ENCODE assay signal across 8 cellular contexts in genomic region chr18:5424903-5425302, GRCh38.
DNase-seq lines count a peak whose midpoint lies in the region; ATAC-seq, FAIRE-seq and TF ChIP-seq lines count a peak whose summit lies in the region.

No MANE protein-coding gene starts in this region.

- H3K27ac ChIP-seq in dorsolateral prefrontal cortex = peak overlapping the region in 1 of 59 donors; percentile 13
- no peak overlapping the region for H3K27ac ChIP-seq in gastroesophageal sphincter

- peak; percentile 83 for FAIRE-seq in D721Med (lab: Jason Lieb, UNC)
- FAIRE-seq in GM12891 (lab: Jason Lieb, UNC) = no peak

- H3K27me3 ChIP-seq in dorsolateral prefrontal cortex (no peaks in the 10 kb centered on the region), gastroesophageal sphincter (no peaks in the 10 kb centered on the region)

- 50 to 55% methylated on average over 4 of the region's 4 CpGs for WGBS in gastroesophageal sphincter (ENCODE audit: low coverage in 1 of 2), 2 donors

- peaks cover 0 to 12% of the 10 kb centered on the region in 2 donors for H3K36me3 ChIP-seq in gastroesophageal sphincter

- no peak for TF ChIP-seq POLR2A in gastroesophageal sphincter (IDR thresholded peaks at IDR 0.05)
- no peak for TF ChIP-seq POLR2A in GM12891 (IDR thresholded peaks at IDR 0.05; ENCODE audit: low read depth, low read length)

- DNase-seq in D721Med (ENCODE audit: insufficient read length, low spot score) = no peak
- peak; percentile 32 for DNase-seq in NCI-H345 treated with DMSO at 0.1 percent for 48 hours (lab: John Stamatoyannopoulos, UW; ENCODE audit: unreplicated experiment)
- no peak for DNase-seq in dorsolateral prefrontal cortex
- DNase-seq in pons (ENCODE audit: low spot score) = peak; percentile 72
- DNase-seq in GM12891 (ENCODE audit: insufficient read length, low spot score) = no peak
- no peak for DNase-seq in activated CD4-positive, alpha-beta T cell treated with anti-CD3 and anti-CD28 coated beads for 48 hours

- TF ChIP-seq EP300 in gastroesophageal sphincter (IDR thresholded peaks at IDR 0.05) = no peak

- ATAC-seq in GM21390 (IDR thresholded peaks at IDR 0.05; ENCODE audit: unreplicated experiment) (peak; percentile 61), gastroesophageal sphincter (no peak)

- intact Hi-C loops in dorsolateral prefrontal cortex (cut with DNase I) = no loop called here

- H3K4me3 ChIP-seq in dorsolateral prefrontal cortex = no peak overlapping the region
- no peak overlapping the region for H3K4me3 ChIP-seq in gastroesophageal sphincter

- TF ChIP-seq CTCF in D721Med (IDR thresholded peaks at IDR 0.05; ENCODE audit: insufficient read depth, missing control alignments) (peak; percentile 60), dorsolateral prefrontal cortex (IDR thresholded peaks at IDR 0.05 in 54 of 56, conservative IDR thresholded peaks at IDR 0.05 in 2 of 56; ENCODE audit: low read depth in 1 of 56, partially characterized antibody in 56 of 56) (peak in 54 of 56 donors; percentile 37 to 75 (median 60)), gastroesophageal sphincter (IDR thresholded peaks at IDR 0.05) (peak in 2 of 4 experiments; percentile 13 to 38)

- no peaks in the 10 kb centered on the region for H3K4me1 ChIP-seq in gastroesophageal sphincter

- H3K9me3 ChIP-seq in gastroesophageal sphincter = no peaks in the 10 kb centered on the region

TF ChIP-seq in GM12891, 5 proteins besides CTCF, POLR2A, EP300 and RAD21:
- no peak for TF ChIP-seq POU2F2 (IDR thresholded peaks at IDR 0.05; ENCODE audit: low read depth, low read length)
- no peak for TF ChIP-seq SPI1 (IDR thresholded peaks at IDR 0.05; ENCODE audit: low read depth, low read length)
- TF ChIP-seq TAF1 (IDR thresholded peaks at IDR 0.05; ENCODE audit: low read depth, low read length) = no peak
- TF ChIP-seq POLR2AphosphoS5 (IDR thresholded peaks at IDR 0.05; ENCODE audit: low read depth, low read length) = no peak
- no peak for TF ChIP-seq PAX5 (IDR thresholded peaks at IDR 0.05; ENCODE audit: insufficient read depth, low read length, severe bottlenecking)

Comparison
In these comparisons a context has a peak if more than half of its experiments do, and no peak if none do; other contexts are left out.
1. DNase-seq: peak in NCI-H345 treated with DMSO at 0.1 percent for 48 hours (single experiment) and pons (single experiment); none in D721Med (single experiment), dorsolateral prefrontal cortex (0 of 10), GM12891 (single experiment) and activated CD4-positive, alpha-beta T cell treated with anti-CD3 and anti-CD28 coated beads for 48 hours (single experiment).